In genomic region chr7:2999078-2999500, GRCh38 we compare ENCODE assay signal across 22 cellular contexts. TPM values are rescaled to one million over a fixed set of nuclear protein-coding genes. Genes with fewer than 3 reads are reported as not detected.
DNase-seq lines count a peak whose midpoint lies in the region; ATAC-seq and FAIRE-seq lines count a peak whose summit lies in the region.
"Had no signal": no experiment of that assay in that cellular context is flagged by ENCODE, and none has a peak within 500 bp of the region (broad histone marks: within the 10 kb centered on the region; RNA-seq: fewer than 3 reads in every experiment).

No MANE protein-coding gene starts in this region.

- H3K36me3 ChIP-seq in small intestine (ENCODE audit: control insufficient read depth in 2 of 2, insufficient read depth in 2 of 2, low read length in 2 of 2), result no peaks in the 10 kb centered on the region

- H3K27ac ChIP-seq in small intestine (ENCODE audit: low read depth in 1 of 2, low read length in 1 of 2), result no peak overlapping the region
- H3K27ac ChIP-seq: coronary artery had no signal

- H3K27me3 Mint-ChIP-seq in activated T-helper 1 cell treated with anti-CD3 and anti-CD28 coated beads, Interleukin-12 subunit alpha, Interleukin-12 subunit beta, Interleukin-2, Interleukin-4 antibody, amounts not matched to agents 30 ng/mL and 10 ng/mL and 1 ng/mL, durations not matched to agents 14 hours and 24 hours and 36 hours (ENCODE audit: insufficient read depth), result no peaks in the 10 kb centered on the region
- H3K27me3 Mint-ChIP-seq: progenitor cell of endocrine pancreas, T-cell had no signal

- peaks cover 32% of the 10 kb centered on the region for H3K9me3 Mint-ChIP-seq in activated T-helper 1 cell treated with anti-CD3 and anti-CD28 coated beads, Interleukin-12 subunit alpha, Interleukin-12 subunit beta, Interleukin-2, Interleukin-4 antibody, amounts not matched to agents 30 ng/mL and 10 ng/mL and 1 ng/mL, durations not matched to agents 14 hours and 24 hours and 36 hours

- no peak for ATAC-seq in HG03460 (IDR thresholded peaks at IDR 0.05; ENCODE audit: unreplicated experiment)
- ATAC-seq: PC-3, T-cell had no signal

- intact Hi-C loops in activated T-helper 1 cell treated with anti-CD3 and anti-CD28 coated beads, Interleukin-12 subunit alpha, Interleukin-12 subunit beta, Interleukin-2, Interleukin-4 antibody, amounts not matched to agents 30 ng/mL and 10 ng/mL and 1 ng/mL, durations not matched to agents 14 hours and 24 hours and 36 hours (cut with micrococcal nuclease), result no loop called here

- WGBS in small intestine, 3 donors, result 25 to 69% (median 46%) methylated on average over 8 of the region's 8 CpGs

- FAIRE-seq in small intestine (lab: Jason Lieb, UNC), result no peak
- FAIRE-seq: keratinocyte had no signal

- H3K4me3 ChIP-seq in small intestine (ENCODE audit: low read depth in 1 of 2, low read length in 2 of 2), result no peak overlapping the region
- H3K4me3 ChIP-seq: coronary artery had no signal

- no peaks in the 10 kb centered on the region for H3K27me3 ChIP-seq in small intestine (ENCODE audit: control insufficient read depth in 2 of 2, insufficient read depth in 2 of 2, low read length in 2 of 2)

- peaks cover 67% of the 10 kb centered on the region for H3K36me3 Mint-ChIP-seq in activated T-helper 1 cell treated with anti-CD3 and anti-CD28 coated beads, Interleukin-12 subunit alpha, Interleukin-12 subunit beta, Interleukin-2, Interleukin-4 antibody, amounts not matched to agents 30 ng/mL and 10 ng/mL and 1 ng/mL, durations not matched to agents 14 hours and 24 hours and 36 hours (ENCODE audit: low read depth)
- H3K36me3 Mint-ChIP-seq: CD14-positive monocyte had no signal

- H3K4me3 Mint-ChIP-seq in activated T-helper 1 cell treated with anti-CD3 and anti-CD28 coated beads, Interleukin-12 subunit alpha, Interleukin-12 subunit beta, Interleukin-2, Interleukin-4 antibody, amounts not matched to agents 30 ng/mL and 10 ng/mL and 1 ng/mL, durations not matched to agents 14 hours and 24 hours and 36 hours, result no peak overlapping the region
- H3K4me3 Mint-ChIP-seq: CD14-positive monocyte, nephron progenitor cell, T-cell had no signal

- peak overlapping the region; percentile 50 for H3K27ac Mint-ChIP-seq in activated T-helper 1 cell treated with anti-CD3 and anti-CD28 coated beads, Interleukin-12 subunit alpha, Interleukin-12 subunit beta, Interleukin-2, Interleukin-4 antibody, amounts not matched to agents 30 ng/mL and 10 ng/mL and 1 ng/mL, durations not matched to agents 14 hours and 24 hours and 36 hours
- H3K27ac Mint-ChIP-seq: CD14-positive monocyte, nephron progenitor cell, progenitor cell of endocrine pancreas had no signal

- H3K4me1 Mint-ChIP-seq in activated T-helper 1 cell treated with anti-CD3 and anti-CD28 coated beads, Interleukin-12 subunit alpha, Interleukin-12 subunit beta, Interleukin-2, Interleukin-4 antibody, amounts not matched to agents 30 ng/mL and 10 ng/mL and 1 ng/mL, durations not matched to agents 14 hours and 24 hours and 36 hours (ENCODE audit: low read depth), result peaks cover 10% of the 10 kb centered on the region
- H3K4me1 Mint-ChIP-seq: CD14-positive monocyte had no signal

- peaks cover 0 to 2% of the 10 kb centered on the region in 2 donors for H3K4me1 ChIP-seq in small intestine (ENCODE audit: control insufficient read depth in 2 of 2, insufficient read depth in 1 of 2, low read depth in 1 of 2, low read length in 1 of 2)

- no peaks in the 10 kb centered on the region for H3K9me3 ChIP-seq in small intestine (ENCODE audit: control insufficient read depth, low read depth)

- DNase-seq in activated T-cell treated with anti-CD3 and anti-CD28 coated beads, Interleukin-2, amount 50 U/mL, for 1 hour, result peak; percentile 2
- DNase-seq in activated T-cell treated with anti-CD3 and anti-CD28 coated beads for 4 hours, result no peak
- DNase-seq in activated T-helper 1 cell treated with anti-CD3 and anti-CD28 coated beads, Interleukin-12 subunit alpha, Interleukin-12 subunit beta, Interleukin-2, Interleukin-4 antibody, amounts not matched to agents 30 ng/mL and 10 ng/mL and 1 ng/mL, durations not matched to agents 14 hours and 24 hours and 36 hours (ENCODE audit: low spot score), result no peak
- peak; percentile 34 for DNase-seq in islet precursor cell
- peak; percentile 58 for DNase-seq in small intestine
- no peak for DNase-seq in hippocampal formation (lab: John Stamatoyannopoulos, UW)
- no peak for DNase-seq in NCI-H1930 (lab: John Stamatoyannopoulos, UW)
- DNase-seq: activated gamma-delta T cell, DMS53, KG1, MV-4-11, NCI-H187, NCI-H345, nephron progenitor cell, PC-3, SHP77 treated with DMSO at 0.1 percent for 48 hours, T-cell had no signal

RNA-seq across cellular contexts. Expression of gene CARD11, which starts 44.6 kb away (rescaled TPM):
- total RNA-seq in activated T-helper 1 cell treated with anti-CD3 and anti-CD28 coated beads, Interleukin-12 subunit alpha, Interleukin-12 subunit beta, Interleukin-2, Interleukin-4 antibody, amounts not matched to agents 30 ng/mL and 10 ng/mL and 1 ng/mL, durations not matched to agents 14 hours and 24 hours and 36 hours, result 120 and 128 TPM in 2 replicates
- 1 to 10 TPM in 2 of 3 donors, under 1 TPM in 1; 0.67 to 4.1 (median 2.4) TPM for polyA plus RNA-seq in small intestine
- total RNA-seq: PC-3 had no signal

Comparison
In these comparisons a context has a peak if more than half of its experiments do, and no peak if none do; other contexts are left out.
1. DNase-seq: peak in activated T-cell treated with anti-CD3 and anti-CD28 coated beads, Interleukin-2, amount 50 U/mL, for 1 hour (single experiment), islet precursor cell (single experiment) and small intestine (single experiment); none in activated T-cell treated with anti-CD3 and anti-CD28 coated beads for 4 hours (single experiment), activated T-helper 1 cell treated with anti-CD3 and anti-CD28 coated beads, Interleukin-12 subunit alpha, Interleukin-12 subunit beta, Interleukin-2, Interleukin-4 antibody, amounts not matched to agents 30 ng/mL and 10 ng/mL and 1 ng/mL, durations not matched to agents 14 hours and 24 hours and 36 hours (single experiment), hippocampal formation (0 of 2) and NCI-H1930 (0 of 2).